In genomic region chr17:48954300-48954755, GRCh38 we compare ENCODE assay signal across 1 cellular context.
A peak's percentile ranks its signal among the peaks of the same experiment; 100 is the strongest.
TF ChIP-seq lines count a peak whose summit lies in the region.

No MANE protein-coding gene starts in this region.

TF ChIP-seq in HepG2, 621 proteins besides CTCF, POLR2A, EP300 and RAD21 (continued from another document and continues in another):
- no peak for TF ChIP-seq CENPBD1 (CRISPR knock-in tag; IDR thresholded peaks at IDR 0.05; ENCODE audit: borderline replicate concordance, low read depth)
- no peak for TF ChIP-seq ARNTL (CRISPR knock-in tag; IDR thresholded peaks at IDR 0.05)
- no peak for TF ChIP-seq RBFOX2 (IDR thresholded peaks at IDR 0.05; ENCODE audit: low read depth, low read length)
- TF ChIP-seq ZNF24 (IDR thresholded peaks at IDR 0.05): no peak
- TF ChIP-seq ARID4A (CRISPR knock-in tag; IDR thresholded peaks at IDR 0.05; ENCODE audit: borderline replicate concordance): peak; percentile 55; the same call in 1 of the 2 replicates
- TF ChIP-seq NR2F1 (CRISPR knock-in tag; IDR thresholded peaks at IDR 0.05): peak in 1 of 2 experiments; percentile 51; a peak in 1 of 4 replicates
- TF ChIP-seq ELF1 (CRISPR knock-in tag; IDR thresholded peaks at IDR 0.05): peak; percentile 53
- TF ChIP-seq ZMAT3 (CRISPR knock-in tag; conservative IDR thresholded peaks at IDR 0.05): no peak
- TF ChIP-seq CSRNP1 (CRISPR knock-in tag; IDR thresholded peaks at IDR 0.05): no peak
- no peak for TF ChIP-seq AGO2 (optimal IDR thresholded peaks at IDR 0.05; ENCODE audit: low read depth, low read length)
- peak; percentile 38; the same call in 1 of the 2 replicates for TF ChIP-seq SALL2 (CRISPR knock-in tag; IDR thresholded peaks at IDR 0.05)
- TF ChIP-seq ZBTB1 (CRISPR knock-in tag; IDR thresholded peaks at IDR 0.05; ENCODE audit: borderline replicate concordance): no peak
- TF ChIP-seq LBX2 (CRISPR knock-in tag; IDR thresholded peaks at IDR 0.05; ENCODE audit: borderline replicate concordance): no peak
- peak; percentile 70; the same call in 1 of the 2 replicates for TF ChIP-seq ZNF580 (CRISPR knock-in tag; IDR thresholded peaks at IDR 0.05; ENCODE audit: borderline replicate concordance, low read depth)
- no peak for TF ChIP-seq ZBTB21 (CRISPR knock-in tag; IDR thresholded peaks at IDR 0.05)
- TF ChIP-seq ZNF652 (CRISPR knock-in tag; IDR thresholded peaks at IDR 0.05; ENCODE audit: borderline replicate concordance, low read depth): peak; percentile 31; the same call in 1 of the 2 replicates
- TF ChIP-seq DNMT1 (CRISPR knock-in tag; IDR thresholded peaks at IDR 0.05): no peak
- no peak for TF ChIP-seq RARG (CRISPR knock-in tag; IDR thresholded peaks at IDR 0.05; ENCODE audit: low read depth)
- TF ChIP-seq HDAC6 (IDR thresholded peaks at IDR 0.05; ENCODE audit: low read depth, low read length): no peak
- peak; percentile 30; the same call in 1 of the 2 replicates for TF ChIP-seq YEATS2 (CRISPR knock-in tag; IDR thresholded peaks at IDR 0.05; ENCODE audit: borderline replicate concordance)
- TF ChIP-seq YEATS4 (CRISPR knock-in tag; IDR thresholded peaks at IDR 0.05; ENCODE audit: borderline replicate concordance): peak; percentile 65; the same call in 1 of the 2 replicates
- TF ChIP-seq HOXA9 (CRISPR knock-in tag; IDR thresholded peaks at IDR 0.05; ENCODE audit: borderline replicate concordance): no peak
- TF ChIP-seq ZNF772 (CRISPR knock-in tag; IDR thresholded peaks at IDR 0.05): peak; percentile 56; the same call in 1 of the 2 replicates
- no peak for TF ChIP-seq ZNF747 (CRISPR knock-in tag; IDR thresholded peaks at IDR 0.05; ENCODE audit: borderline replicate concordance)
- no peak for TF ChIP-seq MLLT10 (CRISPR knock-in tag; IDR thresholded peaks at IDR 0.05)
- TF ChIP-seq ZNF737 (CRISPR knock-in tag; IDR thresholded peaks at IDR 0.05; ENCODE audit: borderline replicate concordance): no peak
- peak; percentile 53; the same call in 1 of the 2 replicates for TF ChIP-seq FOXC1 (CRISPR knock-in tag; IDR thresholded peaks at IDR 0.05; ENCODE audit: borderline replicate concordance)
- no peak for TF ChIP-seq ZNF350 (CRISPR knock-in tag; IDR thresholded peaks at IDR 0.05; ENCODE audit: borderline replicate concordance, low read depth)
- TF ChIP-seq ATF4 (CRISPR knock-in tag; IDR thresholded peaks at IDR 0.05): 0 out of 4 replicates have a peak, but pooled peaks of 1 of the 2 experiments have one; percentile 11
- TF ChIP-seq ZNF710 (CRISPR knock-in tag; IDR thresholded peaks at IDR 0.05; ENCODE audit: borderline replicate concordance): no peak
- no peak for TF ChIP-seq TOPORS (CRISPR knock-in tag; IDR thresholded peaks at IDR 0.05)
- no peak for TF ChIP-seq ZNF136 (CRISPR knock-in tag; IDR thresholded peaks at IDR 0.05; ENCODE audit: low read depth)
- no peak for TF ChIP-seq CREM (IDR thresholded peaks at IDR 0.05)
- TF ChIP-seq CREM (CRISPR knock-in tag; IDR thresholded peaks at IDR 0.05): no peak
- TF ChIP-seq E2F1 (CRISPR knock-in tag; IDR thresholded peaks at IDR 0.05): no peak
- no peak for TF ChIP-seq U2AF1 (optimal IDR thresholded peaks at IDR 0.05; ENCODE audit: low read depth, low read length)
- TF ChIP-seq ZNF441 (CRISPR knock-in tag; IDR thresholded peaks at IDR 0.05; ENCODE audit: borderline replicate concordance): no peak
- no peak for TF ChIP-seq FOXA1 (IDR thresholded peaks at IDR 0.05)
- no peak for TF ChIP-seq FOXA1 (CRISPR knock-in tag; IDR thresholded peaks at IDR 0.05)
- peak; percentile 57 for TF ChIP-seq PATZ1 (CRISPR knock-in tag; IDR thresholded peaks at IDR 0.05)
- no peak for TF ChIP-seq SSRP1 (CRISPR knock-in tag; IDR thresholded peaks at IDR 0.05)
- TF ChIP-seq SYNCRIP (IDR thresholded peaks at IDR 0.05; ENCODE audit: insufficient read depth, low read depth, low read length): no peak
- TF ChIP-seq MBNL3 (CRISPR knock-in tag; conservative IDR thresholded peaks at IDR 0.05): no peak
- no peak for TF ChIP-seq ZNF468 (CRISPR knock-in tag; IDR thresholded peaks at IDR 0.05)
- no peak for TF ChIP-seq CHD4 (IDR thresholded peaks at IDR 0.05; ENCODE audit: borderline replicate concordance, low read length)
- TF ChIP-seq ZNF33A (CRISPR knock-in tag; IDR thresholded peaks at IDR 0.05; ENCODE audit: borderline replicate concordance): no peak
- no peak for TF ChIP-seq RFX5 (IDR thresholded peaks at IDR 0.05; ENCODE audit: low read depth, low read length)
- TF ChIP-seq AFF4 (CRISPR knock-in tag; IDR thresholded peaks at IDR 0.05): 0 out of 2 replicates have a peak, but pooled peaks have one; percentile 31
